ENCODE assay signal across 18 cellular contexts in the genomic region with DNA sequence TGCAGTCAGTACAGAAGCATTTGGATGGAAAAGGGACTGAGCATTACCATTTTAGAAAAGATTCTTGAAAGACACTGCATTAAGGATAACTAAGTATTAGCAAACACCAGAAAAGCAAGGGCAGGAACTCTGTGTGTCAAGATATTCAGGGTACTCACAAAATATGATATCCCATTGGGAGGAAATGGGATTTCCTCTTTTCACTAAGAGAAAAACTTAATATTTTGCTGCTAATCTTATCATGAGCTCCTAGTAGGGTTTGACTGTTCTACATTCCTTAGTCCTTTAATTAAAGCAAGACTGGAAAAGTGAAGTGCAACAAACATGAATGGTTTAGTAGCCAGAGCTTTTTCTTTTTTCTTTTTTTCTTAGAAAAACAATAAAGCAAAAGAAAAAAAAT.
DNase-seq lines count a peak whose midpoint lies in the region; TF ChIP-seq lines count a peak whose summit lies in the region.
"Had no signal": no experiment of that assay in that cellular context is flagged by ENCODE, and none has a peak within 500 bp of the region (broad histone marks: within the 10 kb centered on the region; RNA-seq: fewer than 3 reads in every experiment).

No MANE protein-coding gene starts in this region.

- H3K27ac ChIP-seq in A673 (ENCODE audit: low read depth, low read length, poor library complexity, severe bottlenecking) = no peak overlapping the region
- no peak overlapping the region for H3K27ac ChIP-seq in ACC112 (ENCODE audit: low read depth, low read length)
- H3K27ac ChIP-seq in neuronal stem cell (replicated peaks; ENCODE audit: low read length) = no peak overlapping the region
- no peak overlapping the region for H3K27ac ChIP-seq in stomach
- H3K27ac ChIP-seq: C4-2B had no signal

- H3K18ac ChIP-seq in neuronal stem cell (ENCODE audit: low read length) = no peak overlapping the region

- H3K23ac ChIP-seq in neuronal stem cell (ENCODE audit: low read depth, low read length, poor library complexity) = no peak overlapping the region

- no peaks in the 10 kb centered on the region for H3K79me1 ChIP-seq in neuronal stem cell (ENCODE audit: low read depth, low read length)

- H3K4ac ChIP-seq in neuronal stem cell (ENCODE audit: low read length) = no peak overlapping the region

- intact Hi-C loops in A673 (cut with micrococcal nuclease; ENCODE audit: unreplicated experiment) = no loop called here
- intact Hi-C loops in stomach (cut with DNase I; ENCODE audit: low total_unique reads) = no loop called here

- no peak overlapping the region for H2AK5ac ChIP-seq in neuronal stem cell (ENCODE audit: low read depth, low read length)

- no peak overlapping the region for H3K4me3 ChIP-seq in A673 (ENCODE audit: low read depth, low read length, poor library complexity, severe bottlenecking)
- H3K4me3 ChIP-seq in ACC112 (ENCODE audit: low read depth, low read length) = no peak overlapping the region
- H3K4me3 ChIP-seq in neuronal stem cell (ENCODE audit: low read length in 2 of 2) = no peak overlapping the region
- H3K4me3 ChIP-seq in stomach = no peak overlapping the region
- H3K4me3 ChIP-seq: GM12878, GM23338 had no signal

- H3K79me2 ChIP-seq in ACC112 (ENCODE audit: control insufficient read depth, insufficient read depth, low read length, unreplicated experiment) = no peaks in the 10 kb centered on the region

- CTCF ChIA-PET in A673 (lab: Charles Lee) = no interaction called here

- TF ChIP-seq CTCF in A673 (conservative IDR thresholded peaks at IDR 0.05; ENCODE audit: low read depth, low read length) (no peak), stomach (IDR thresholded peaks at IDR 0.05) (no peak)

- BruUV-seq in A673 (replicated peaks; lab: Mats Ljungman, UMichigan) = no TSS peak

- no peak overlapping the region for H3K4me2 ChIP-seq in neuronal stem cell (ENCODE audit: insufficient read depth, low read length, poor library complexity, severe bottlenecking)
- H3K4me2 ChIP-seq: GM23338 had no signal

- H2BK5ac ChIP-seq in neuronal stem cell (ENCODE audit: low read length) = no peak overlapping the region

- H3K9ac ChIP-seq in neuronal stem cell (ENCODE audit: low read depth, low read length, poor library complexity) = no peak overlapping the region

- DNase-seq in A673 (ENCODE audit: low spot score) (peak; percentile 33), neuronal stem cell (ENCODE audit: low spot score) (no peak), stomach (no peak), Ammon's horn (ENCODE audit: low spot score) (no peak), amygdala (lab: John Stamatoyannopoulos, UW) (no peak)
- DNase-seq: ACHN; AML-193; CD4-positive, alpha-beta T cell; CD8-positive, alpha-beta memory T cell; DMS 273 treated with DMSO at 0.1 percent for 48 hours; DMS79; EL; GDM1; H9 had no signal

- POLR2A ChIA-PET in A673 (lab: Charles Lee; ENCODE audit: low non-redundant PET) = no interaction called here

- no peaks in the 10 kb centered on the region for H3K9me3 ChIP-seq in A673 (ENCODE audit: low read depth, low read length, poor library complexity, severe bottlenecking)
- H3K9me3 ChIP-seq in neuronal stem cell (replicated peaks in 1 of 2; ENCODE audit: control insufficient read depth in 2 of 2, insufficient read depth in 1 of 2, low read depth in 1 of 2, low read length in 2 of 2) = peaks cover 0 to 2% of the 10 kb centered on the region in 2 donors
- H3K9me3 ChIP-seq in stomach = no peaks in the 10 kb centered on the region

- no peak overlapping the region for H2BK15ac ChIP-seq in neuronal stem cell (ENCODE audit: low read length)

- H3K27me3 ChIP-seq in A673 (replicated peaks; ENCODE audit: insufficient read depth, low read depth, low read length, poor library complexity) (no peaks in the 10 kb centered on the region), ACC112 (ENCODE audit: insufficient read depth, low read length) (no peaks in the 10 kb centered on the region), neuronal stem cell (ENCODE audit: control insufficient read depth in 3 of 3, insufficient read depth in 3 of 3, low read depth in 1 of 3, low read length in 3 of 3) (no peaks in the 10 kb centered on the region), stomach (no peaks in the 10 kb centered on the region)

- no peak for TF ChIP-seq POLR2A in stomach (IDR thresholded peaks at IDR 0.05)

- H4K91ac ChIP-seq in neuronal stem cell (ENCODE audit: low read depth, low read length, poor library complexity) = no peak overlapping the region

- no peak overlapping the region for H4K8ac ChIP-seq in neuronal stem cell (ENCODE audit: low read depth, low read length)

- peaks cover 15% of the 10 kb centered on the region for H3K4me1 ChIP-seq in A673 (ENCODE audit: insufficient read depth, low read length, poor library complexity, severe bottlenecking)
- peaks cover 27% of the 10 kb centered on the region for H3K4me1 ChIP-seq in ACC112 (ENCODE audit: control insufficient read depth, insufficient read depth, low read length, unreplicated experiment)
- H3K4me1 ChIP-seq in neuronal stem cell (ENCODE audit: control insufficient read depth in 2 of 2, insufficient read depth in 1 of 2, low read depth in 1 of 2, low read length in 2 of 2) = no peaks in the 10 kb centered on the region
- no peaks in the 10 kb centered on the region for H3K4me1 ChIP-seq in stomach

- H3K14ac ChIP-seq in neuronal stem cell (ENCODE audit: low read length) = no peak overlapping the region

- H2BK12ac ChIP-seq in neuronal stem cell (ENCODE audit: low read length) = no peak overlapping the region

- TF ChIP-seq EP300 in stomach (IDR thresholded peaks at IDR 0.05) = no peak

- no peak overlapping the region for H2BK120ac ChIP-seq in neuronal stem cell (ENCODE audit: low read depth, low read length)

- H2AFZ ChIP-seq in ACC112 (ENCODE audit: low read length, unreplicated experiment) (peak overlapping the region; percentile 25), neuronal stem cell (ENCODE audit: low read length) (peak overlapping the region; percentile 4)
- H2AFZ ChIP-seq: GM23338 had no signal

- H3K36me3 ChIP-seq in A673 (ENCODE audit: insufficient read depth, low read length, poor library complexity, severe bottlenecking) = no peaks in the 10 kb centered on the region
- H3K36me3 ChIP-seq in ACC112 (ENCODE audit: insufficient read depth, low read length) = no peaks in the 10 kb centered on the region
- no peaks in the 10 kb centered on the region for H3K36me3 ChIP-seq in neuronal stem cell (replicated peaks in 1 of 2; ENCODE audit: control insufficient read depth in 2 of 2, insufficient read depth in 2 of 2, low read length in 2 of 2)
- H3K36me3 ChIP-seq in stomach = no peaks in the 10 kb centered on the region
